In genomic region chr20:14644698-14645097, GRCh38 we compare ENCODE assay signal across 15 cellular contexts.
DNase-seq lines count a peak whose midpoint lies in the region; TF ChIP-seq lines count a peak whose summit lies in the region.
"Had no signal": no experiment of that assay in that cellular context is flagged by ENCODE, and none has a peak within 500 bp of the region (broad histone marks: within the 10 kb centered on the region; RNA-seq: fewer than 3 reads in every experiment).

No MANE protein-coding gene starts in this region.

- DNase-seq in NCI-H1092 treated with DMSO at 0.1 percent for 48 hours (lab: John Stamatoyannopoulos, UW) (peak; percentile 29), NCI-H1092 (lab: John Stamatoyannopoulos, UW) (no peak), NCI-H146 treated with DMSO at 0.1 percent for 48 hours (lab: John Stamatoyannopoulos, UW; ENCODE audit: unreplicated experiment) (peak; percentile 81), NCI-H345 treated with DMSO at 0.1 percent for 48 hours (lab: John Stamatoyannopoulos, UW; ENCODE audit: unreplicated experiment) (peak; percentile 69), SHP77 treated with DMSO at 0.1 percent for 48 hours (lab: John Stamatoyannopoulos, UW) (peak; percentile 62), NCI-H82 (lab: John Stamatoyannopoulos, UW) (no peak), epidermal melanocyte (ENCODE audit: insufficient read length, low spot score) (no peak), GM13976 (ENCODE audit: low spot score) (no peak)
- DNase-seq: CD8-positive, alpha-beta memory T cell; H9; MM.1S; NCI-H2107; NCI-H524; SIG-M5; T-helper 2 cell had no signal

- no peak for TF ChIP-seq CTCF in GM13976 (IDR thresholded peaks at IDR 0.05; ENCODE audit: borderline replicate concordance, control extremely low read depth, extremely low read depth, insufficient read depth, missing control alignments)

- in situ Hi-C loops in GM13976 (cut with MboI; ENCODE audit: low sequenced_read_pairs, unreplicated experiment): no loop called here

Comparison
In these comparisons a context has a peak if more than half of its experiments do, and no peak if none do; other contexts are left out.
1. DNase-seq: peak in NCI-H1092 treated with DMSO at 0.1 percent for 48 hours (single experiment), NCI-H146 treated with DMSO at 0.1 percent for 48 hours (single experiment), NCI-H345 treated with DMSO at 0.1 percent for 48 hours (single experiment) and SHP77 treated with DMSO at 0.1 percent for 48 hours (single experiment); none in NCI-H1092 (single experiment), NCI-H82 (single experiment), epidermal melanocyte (single experiment) and GM13976 (single experiment).